In genomic region chr5:109704255-109704952, GRCh38 we compare ENCODE assay signal across 14 cellular contexts.
"Had no signal": no experiment of that assay in that cellular context is flagged by ENCODE, and none has a peak within 500 bp of the region (broad histone marks: within the 10 kb centered on the region; RNA-seq: fewer than 3 reads in every experiment).

No MANE protein-coding gene starts in this region.

- H3K27ac ChIP-seq: cardiac muscle cell, foreskin keratinocyte, lower lobe of right lung, tibial nerve, vagina had no signal

- ATAC-seq: lower lobe of right lung; stimulated activated memory B cell treated with anti-CD40 and anti-IgM and Interleukin-4, amounts not matched to agents 10 μg/mL and 1 μg/mL and 100 μg/mL, for 72 hours had no signal

- H3K9me3 ChIP-seq: lower lobe of right lung, tibial nerve, vagina had no signal

- DNase-seq: activated CD4-positive, CD25-positive, alpha-beta regulatory T cell treated with anti-CD3 and anti-CD28 coated beads, Interleukin-2, amount 50 U/mL, for 72 hours; activated naive CD4-positive, alpha-beta T cell; activated naive CD8-positive, alpha-beta T cell treated with anti-CD3 and anti-CD28 coated beads, Interleukin-2, amount 10 ng/mL, durations not matched to agents 7 days and 5 days; foreskin keratinocyte; head of caudate nucleus; immature natural killer cell; lower lobe of right lung; stimulated activated CD4-positive, alpha-beta T cell treated with anti-CD3 and anti-CD28 coated beads, Interleukin-2, amount 100 ng/mL, for 48 hours; T-cell; T-helper 9 cell had no signal

- H3K27me3 ChIP-seq: cardiac muscle cell, foreskin keratinocyte, tibial nerve, vagina had no signal

- H3K4me3 ChIP-seq: cardiac muscle cell, lower lobe of right lung, tibial nerve, vagina had no signal

- H3K36me3 ChIP-seq: cardiac muscle cell, lower lobe of right lung, tibial nerve, vagina had no signal

- H3K4me1 ChIP-seq: foreskin keratinocyte, lower lobe of right lung had no signal
